Comparison of ENCODE assay signal across 14 cellular contexts in genomic region chr10:8416192-8416701, GRCh38.
DNase-seq lines count a peak whose midpoint lies in the region; ATAC-seq, FAIRE-seq and TF ChIP-seq lines count a peak whose summit lies in the region.
"Had no signal": no experiment of that assay in that cellular context is flagged by ENCODE, and none has a peak within 500 bp of the region (broad histone marks: within the 10 kb centered on the region; RNA-seq: fewer than 3 reads in every experiment).

No MANE protein-coding gene starts in this region.

- H3K4me2 ChIP-seq in Loucy (ENCODE audit: low read depth, low read length, poor library complexity, severe bottlenecking) (peak overlapping the region; percentile 5), GM12878 (ENCODE audit: control insufficient read depth, insufficient read depth) (no peak overlapping the region)

- ATAC-seq in GM19395 (IDR thresholded peaks at IDR 0.05; ENCODE audit: unreplicated experiment) (peak; percentile 55), GM12878 (peak; percentile 84)
- ATAC-seq: stimulated activated memory B cell treated with anti-CD40 and anti-IgM and Interleukin-4, amounts not matched to agents 10 μg/mL and 1 μg/mL and 100 μg/mL, for 72 hours had no signal

- no peaks in the 10 kb centered on the region for H3K9me3 ChIP-seq in Loucy (ENCODE audit: insufficient read depth, low read depth, low read length)
- no peaks in the 10 kb centered on the region for H3K9me3 ChIP-seq in GM12878 (replicated peaks; ENCODE audit: control insufficient read depth, insufficient read depth, low read length)
- no peaks in the 10 kb centered on the region for H3K9me3 ChIP-seq in breast epithelium
- H3K9me3 ChIP-seq in transverse colon: no peaks in the 10 kb centered on the region
- H3K9me3 ChIP-seq: lower lobe of right lung had no signal

- H3K36me3 ChIP-seq in Loucy (ENCODE audit: insufficient read depth, low read length) (no peaks in the 10 kb centered on the region), GM12878 (ENCODE audit: control insufficient read depth in 2 of 2, insufficient read depth in 2 of 2, low read length in 1 of 2) (no peaks in the 10 kb centered on the region), breast epithelium (no peaks in the 10 kb centered on the region), transverse colon (no peaks in the 10 kb centered on the region)
- H3K36me3 ChIP-seq: lower lobe of right lung, sigmoid colon had no signal

- POLR2A ChIA-PET in GM10248 (lab: Yijun Ruan, JAX): no interaction called here
- POLR2A ChIA-PET in GM12878 (lab: Charles Lee): interaction anchor here (0.6 kb wide), 1 partner anchor 13 kb away, joined by 3 read pairs; no protein-coding TSS in a partner anchor

- H3K9ac ChIP-seq in Loucy (ENCODE audit: low read depth, low read length, poor library complexity, severe bottlenecking): no peak overlapping the region
- H3K9ac ChIP-seq in GM12878 (ENCODE audit: control insufficient read depth, insufficient read depth, low read length): no peak overlapping the region

- H3K27me3 ChIP-seq in Loucy (ENCODE audit: insufficient read depth, low read length, poor library complexity, severe bottlenecking) (no peaks in the 10 kb centered on the region), GM12878 (replicated peaks in 1 of 2; ENCODE audit: control insufficient read depth in 2 of 2, insufficient read depth in 2 of 2, low read length in 1 of 2) (no peaks in the 10 kb centered on the region), breast epithelium (no peaks in the 10 kb centered on the region), transverse colon (no peaks in the 10 kb centered on the region)
- H3K27me3 ChIP-seq: sigmoid colon had no signal

- H3K27ac ChIP-seq in GM12878 (ENCODE audit: control insufficient read depth, insufficient read depth) (no peak overlapping the region), breast epithelium (no peak overlapping the region), transverse colon (no peak overlapping the region)
- H3K27ac ChIP-seq: lower lobe of right lung, sigmoid colon, VCaP had no signal

- in situ Hi-C loops in GM12878 (cut with MboI) (no loop called here), transverse colon (cut with MboI; ENCODE audit: low pct_ligation_motif_present in 1 of 4, low pct_unique_long_range_greater_than_20kb in 1 of 4, low sequenced_read_pairs in 3 of 4) (no loop called here)

- peak; percentile 24 for DNase-seq in GM10248 (ENCODE audit: extremely low spot score)
- DNase-seq in GM12878 (ENCODE audit: low read depth, low spot score): no peak
- DNase-seq in breast epithelium (ENCODE audit: low spot score in 2 of 2): no peak
- no peak for DNase-seq in transverse colon
- no peak for DNase-seq in NCI-H345 (lab: John Stamatoyannopoulos, UW)
- no peak for DNase-seq in HUDEP-2 (lab: John Stamatoyannopoulos, UW; ENCODE audit: unreplicated experiment in 76 of 76)
- DNase-seq: DMS153, lower lobe of right lung, sigmoid colon had no signal

- BruUV-seq in GM12878 (replicated peaks; lab: Mats Ljungman, UMichigan): no TSS peak

- 4% methylated on average over 8 of the region's 8 CpGs for WGBS in GM12878 (ENCODE audit: insufficient coverage, insufficient replicate concordance, low lambda C conversion rate, missing lambda C conversion rate)
- WGBS in transverse colon (ENCODE audit: low coverage in 1 of 2), 2 donors: 24 to 33% methylated on average over 5 to 8 of the region's 8 CpGs

- CTCF ChIA-PET in GM10248 (lab: Yijun Ruan, JAX) (interaction anchor here (1.3 to 1.6 kb wide), 6 partner anchors 12 to 97 kb away, joined by 3 to 6 read pairs (median 3); no protein-coding TSS in a partner anchor), GM12878 (lab: Yijun Ruan, JAX) (no interaction called here)

- intact Hi-C loops in GM12878 (cut with micrococcal nuclease; ENCODE audit: unreplicated experiment): no loop called here
- intact Hi-C loops in breast epithelium (cut with DNase I; ENCODE audit: low total_unique reads): no loop called here
- intact Hi-C loops in transverse colon (cut with DNase I; ENCODE audit: low total_unique reads): no loop called here

- RAD21 ChIA-PET in GM12878 (lab: Charles Lee; ENCODE audit: unreplicated experiment): no interaction called here

- SMC1A ChIA-PET in GM12878 (lab: Charles Lee; ENCODE audit: uncharacterized antibody, unreplicated experiment): interaction anchor here (1.5 kb wide), 1 partner anchor 13 kb away, joined by 3 read pairs; no protein-coding TSS in a partner anchor

- TF ChIP-seq EP300 in GM12878 (IDR thresholded peaks at IDR 0.05; ENCODE audit: borderline replicate concordance in 1 of 2, control insufficient read depth in 1 of 2, low read depth in 2 of 2, low read length in 2 of 2) (peak; percentile 10 to 48; a peak in 1 of 4 replicates), transverse colon (IDR thresholded peaks at IDR 0.05; ENCODE audit: low read depth) (no peak)

- FAIRE-seq in GM12878 (lab: Jason Lieb, UNC): no peak
- FAIRE-seq: bronchial epithelial cell had no signal

- no peaks in the 10 kb centered on the region for H3K9me2 ChIP-seq in Loucy (replicated peaks; ENCODE audit: low read depth, low read length)

- TF ChIP-seq CTCF in GM10248 (IDR thresholded peaks at IDR 0.05; ENCODE audit: control extremely low read depth, extremely low read depth, low read depth, missing control alignments) (no peak), Loucy (conservative IDR thresholded peaks at IDR 0.05; ENCODE audit: low read length) (no peak), GM12878 (IDR thresholded peaks at IDR 0.05 in 2 of 3, conservative IDR thresholded peaks at IDR 0.05 in 1 of 3; ENCODE audit: control insufficient read depth in 2 of 3, extremely low read depth in 1 of 3, insufficient read depth in 1 of 3, low read depth in 3 of 3, low read length in 3 of 3) (no peak), breast epithelium (IDR thresholded peaks at IDR 0.05) (no peak), transverse colon (IDR thresholded peaks at IDR 0.05) (no peak)

- no peaks in the 10 kb centered on the region for H3K79me2 ChIP-seq in Loucy (ENCODE audit: insufficient read depth, low read length)
- H3K79me2 ChIP-seq in GM12878 (ENCODE audit: control insufficient read depth, insufficient read depth, low read length): no peaks in the 10 kb centered on the region

- no peaks in the 10 kb centered on the region for H3F3A ChIP-seq in Loucy (ENCODE audit: low read depth)

- peak overlapping the region; percentile 56 for H2AFZ ChIP-seq in Loucy (ENCODE audit: low read length)
- H2AFZ ChIP-seq in GM12878 (ENCODE audit: control insufficient read depth, low read depth, low read length): no peak overlapping the region

- peaks cover 30% of the 10 kb centered on the region for H3K4me1 ChIP-seq in Loucy (ENCODE audit: insufficient read depth, low read length, poor library complexity, severe bottlenecking)
- no peaks in the 10 kb centered on the region for H3K4me1 ChIP-seq in GM12878 (ENCODE audit: control insufficient read depth, insufficient read depth, low read length)
- no peaks in the 10 kb centered on the region for H3K4me1 ChIP-seq in breast epithelium
- H3K4me1 ChIP-seq in transverse colon: no peaks in the 10 kb centered on the region
- H3K4me1 ChIP-seq: lower lobe of right lung, sigmoid colon had no signal

- TF ChIP-seq POLR2A in GM12878 (IDR thresholded peaks at IDR 0.05; ENCODE audit: low read depth, low read length) (no peak), breast epithelium (IDR thresholded peaks at IDR 0.05) (no peak), transverse colon (IDR thresholded peaks at IDR 0.05) (no peak)

- no peak for TF ChIP-seq RAD21 in GM12878 (IDR thresholded peaks at IDR 0.05; ENCODE audit: insufficient read depth, low read depth, low read length)

- H4K20me1 ChIP-seq in Loucy (ENCODE audit: insufficient read depth, low read length, poor library complexity, severe bottlenecking) (no peaks in the 10 kb centered on the region), GM12878 (ENCODE audit: control insufficient read depth, insufficient read depth) (no peaks in the 10 kb centered on the region)

- H3K4me3 ChIP-seq in Loucy (ENCODE audit: low read length, poor library complexity, severe bottlenecking): no peak overlapping the region
- no peak overlapping the region for H3K4me3 ChIP-seq in GM12878
- H3K4me3 ChIP-seq in breast epithelium: no peak overlapping the region
- no peak overlapping the region for H3K4me3 ChIP-seq in transverse colon
- H3K4me3 ChIP-seq: lower lobe of right lung, sigmoid colon had no signal

TF ChIP-seq in GM12878, 131 proteins besides CTCF, POLR2A, EP300 and RAD21 (continues in another document):
- no peak for TF ChIP-seq PAX5 (IDR thresholded peaks at IDR 0.05; ENCODE audit: borderline replicate concordance, low read depth, low read length)
- TF ChIP-seq ELK1 (IDR thresholded peaks at IDR 0.05; ENCODE audit: low read depth, low read length): no peak
- TF ChIP-seq MEF2B (IDR thresholded peaks at IDR 0.05; ENCODE audit: partially characterized antibody, poor library complexity, severe bottlenecking): peak; percentile 29
